ENCODE assay signal across 7 cellular contexts in the genomic region with DNA sequence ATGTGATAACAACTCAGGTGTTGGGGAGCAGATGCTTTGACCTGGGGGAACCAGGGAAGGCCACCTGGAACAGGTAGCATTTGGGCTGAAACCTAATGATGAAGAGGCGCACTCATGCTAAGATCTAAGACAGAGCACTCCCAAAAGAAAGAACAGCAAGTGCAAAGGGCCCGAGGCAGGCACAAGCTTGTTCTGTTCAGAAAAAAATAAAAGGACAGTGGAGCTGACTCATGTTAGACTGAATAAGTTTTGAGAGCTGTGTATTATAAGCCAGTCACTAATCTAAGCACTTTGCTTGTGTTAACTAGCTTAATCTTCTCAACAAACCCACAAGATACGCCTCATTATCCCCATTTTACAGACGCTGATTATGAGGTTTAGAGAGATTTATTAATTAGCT.
"Had no signal": no experiment of that assay in that cellular context is flagged by ENCODE, and none has a peak within 500 bp of the region (broad histone marks: within the 10 kb centered on the region; RNA-seq: fewer than 3 reads in every experiment).

No MANE protein-coding gene starts in this region.

- H3K4me3 ChIP-seq: GM23338 had no signal

- H3K4me2 ChIP-seq: GM23338 had no signal

- DNase-seq: H9, HCEC 1CT, HFFc6 had no signal

- ATAC-seq: GM23338 had no signal

- FAIRE-seq: H1, H54, HTR-8/SVneo had no signal

- H2AFZ ChIP-seq: GM23338 had no signal
